1 cellular context compared by ENCODE assay signal in the genomic region with DNA sequence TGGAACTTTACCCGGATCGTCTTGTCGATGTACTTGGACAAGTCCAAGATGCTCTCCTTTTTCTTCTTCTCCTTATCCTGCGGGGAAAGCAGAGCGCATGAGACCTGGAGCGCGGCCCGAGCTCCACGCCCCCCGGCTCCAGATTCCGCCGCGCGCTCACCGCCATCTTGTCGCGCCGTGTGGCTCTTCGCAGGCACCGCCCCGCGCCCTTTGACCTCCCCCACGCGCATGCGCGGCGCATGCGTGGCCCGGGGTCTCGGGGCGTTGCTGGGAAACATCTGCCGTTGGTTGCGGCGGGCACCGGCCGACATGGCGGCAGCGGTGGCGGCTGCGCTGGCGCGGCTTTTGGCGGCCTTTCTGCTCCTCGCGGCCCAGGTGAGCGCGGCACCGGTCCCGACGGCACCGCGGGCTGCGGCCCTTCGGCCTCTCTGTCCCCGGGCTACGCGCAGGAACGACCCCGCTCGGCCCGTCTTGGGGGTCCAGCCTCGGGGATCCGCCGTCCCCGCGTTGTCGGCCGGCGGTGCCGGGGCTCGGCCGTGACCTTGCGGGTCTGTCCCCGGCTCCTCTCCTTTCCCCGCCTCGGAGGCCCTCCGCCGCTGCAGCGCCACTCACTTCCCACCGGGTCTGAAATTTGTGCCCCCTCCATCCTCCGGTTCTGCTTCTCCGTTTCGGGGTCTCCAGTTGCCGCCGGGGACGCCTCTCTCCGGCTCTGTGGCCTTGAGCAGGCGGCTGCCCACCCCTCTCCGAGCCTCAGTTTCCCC.
TF ChIP-seq lines count a peak whose summit lies in the region.

A gene (minus strand): TSS at position 186 of the 761 bp plus-strand sequence. CDS start 20 bp downstream, at position 166.
A gene with protein sequence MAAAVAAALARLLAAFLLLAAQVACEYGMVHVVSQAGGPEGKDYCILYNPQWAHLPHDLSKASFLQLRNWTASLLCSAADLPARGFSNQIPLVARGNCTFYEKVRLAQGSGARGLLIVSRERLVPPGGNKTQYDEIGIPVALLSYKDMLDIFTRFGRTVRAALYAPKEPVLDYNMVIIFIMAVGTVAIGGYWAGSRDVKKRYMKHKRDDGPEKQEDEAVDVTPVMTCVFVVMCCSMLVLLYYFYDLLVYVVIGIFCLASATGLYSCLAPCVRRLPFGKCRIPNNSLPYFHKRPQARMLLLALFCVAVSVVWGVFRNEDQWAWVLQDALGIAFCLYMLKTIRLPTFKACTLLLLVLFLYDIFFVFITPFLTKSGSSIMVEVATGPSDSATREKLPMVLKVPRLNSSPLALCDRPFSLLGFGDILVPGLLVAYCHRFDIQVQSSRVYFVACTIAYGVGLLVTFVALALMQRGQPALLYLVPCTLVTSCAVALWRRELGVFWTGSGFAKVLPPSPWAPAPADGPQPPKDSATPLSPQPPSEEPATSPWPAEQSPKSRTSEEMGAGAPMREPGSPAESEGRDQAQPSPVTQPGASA (plus strand): TSS at position 284 of the 761 bp plus-strand sequence. CDS start 26 bp downstream, at position 310.

TF ChIP-seq in HEK293, 187 proteins besides CTCF, POLR2A, EP300 and RAD21 (continued from another document and continues in another):
- TF ChIP-seq KLF16 (tag by site-specific recombination; IDR thresholded peaks at IDR 0.05): peak; percentile 25; the same call in 1 of the 2 replicates
- TF ChIP-seq, protein P1, sequence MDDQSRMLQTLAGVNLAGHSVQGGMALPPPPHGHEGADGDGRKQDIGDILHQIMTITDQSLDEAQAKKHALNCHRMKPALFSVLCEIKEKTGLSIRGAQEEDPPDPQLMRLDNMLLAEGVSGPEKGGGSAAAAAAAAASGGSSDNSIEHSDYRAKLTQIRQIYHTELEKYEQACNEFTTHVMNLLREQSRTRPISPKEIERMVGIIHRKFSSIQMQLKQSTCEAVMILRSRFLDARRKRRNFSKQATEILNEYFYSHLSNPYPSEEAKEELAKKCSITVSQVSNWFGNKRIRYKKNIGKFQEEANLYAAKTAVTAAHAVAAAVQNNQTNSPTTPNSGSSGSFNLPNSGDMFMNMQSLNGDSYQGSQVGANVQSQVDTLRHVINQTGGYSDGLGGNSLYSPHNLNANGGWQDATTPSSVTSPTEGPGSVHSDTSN (CRISPR knock-in tag; IDR thresholded peaks at IDR 0.05): peak; percentile 76
- no peak for TF ChIP-seq ZNF626 (tag by site-specific recombination; IDR thresholded peaks at IDR 0.05)
- no peak for TF ChIP-seq ZNF24 (tag by site-specific recombination; IDR thresholded peaks at IDR 0.05)
- TF ChIP-seq ZNF132 (tag by site-specific recombination; IDR thresholded peaks at IDR 0.05; ENCODE audit: borderline replicate concordance): no peak
- TF ChIP-seq KLF9 (tag by site-specific recombination; IDR thresholded peaks at IDR 0.05; ENCODE audit: low read depth): peak; percentile 91
- no peak for TF ChIP-seq ZNF610 (tag by site-specific recombination; IDR thresholded peaks at IDR 0.05; ENCODE audit: borderline replicate concordance)
- no peak for TF ChIP-seq ZFP41 (tag by site-specific recombination; IDR thresholded peaks at IDR 0.05; ENCODE audit: borderline replicate concordance)
- peak; percentile 88 for TF ChIP-seq SP3 (tag by site-specific recombination; IDR thresholded peaks at IDR 0.05)
- TF ChIP-seq, protein P2, sequence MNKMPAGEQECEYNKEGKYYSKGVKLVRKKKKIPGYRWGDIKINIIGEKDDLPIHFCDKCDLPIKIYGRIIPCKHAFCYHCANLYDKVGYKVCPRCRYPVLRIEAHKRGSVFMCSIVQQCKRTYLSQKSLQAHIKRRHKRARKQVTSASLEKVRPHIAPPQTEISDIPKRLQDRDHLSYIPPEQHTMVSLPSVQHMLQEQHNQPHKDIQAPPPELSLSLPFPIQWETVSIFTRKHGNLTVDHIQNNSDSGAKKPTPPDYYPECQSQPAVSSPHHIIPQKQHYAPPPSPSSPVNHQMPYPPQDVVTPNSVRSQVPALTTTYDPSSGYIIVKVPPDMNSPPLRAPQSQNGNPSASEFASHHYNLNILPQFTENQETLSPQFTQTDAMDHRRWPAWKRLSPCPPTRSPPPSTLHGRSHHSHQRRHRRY (tag by site-specific recombination; IDR thresholded peaks at IDR 0.05): no peak
- peak; percentile 63; the same call in 1 of the 2 replicates for TF ChIP-seq KLF8 (tag by site-specific recombination; IDR thresholded peaks at IDR 0.05)
- no peak for TF ChIP-seq ZNF747 (tag by site-specific recombination; IDR thresholded peaks at IDR 0.05)
- TF ChIP-seq ZNF677 (tag by site-specific recombination; IDR thresholded peaks at IDR 0.05): 0 out of 2 replicates have a peak, but pooled peaks have one; percentile 26
- TF ChIP-seq, protein P3, sequence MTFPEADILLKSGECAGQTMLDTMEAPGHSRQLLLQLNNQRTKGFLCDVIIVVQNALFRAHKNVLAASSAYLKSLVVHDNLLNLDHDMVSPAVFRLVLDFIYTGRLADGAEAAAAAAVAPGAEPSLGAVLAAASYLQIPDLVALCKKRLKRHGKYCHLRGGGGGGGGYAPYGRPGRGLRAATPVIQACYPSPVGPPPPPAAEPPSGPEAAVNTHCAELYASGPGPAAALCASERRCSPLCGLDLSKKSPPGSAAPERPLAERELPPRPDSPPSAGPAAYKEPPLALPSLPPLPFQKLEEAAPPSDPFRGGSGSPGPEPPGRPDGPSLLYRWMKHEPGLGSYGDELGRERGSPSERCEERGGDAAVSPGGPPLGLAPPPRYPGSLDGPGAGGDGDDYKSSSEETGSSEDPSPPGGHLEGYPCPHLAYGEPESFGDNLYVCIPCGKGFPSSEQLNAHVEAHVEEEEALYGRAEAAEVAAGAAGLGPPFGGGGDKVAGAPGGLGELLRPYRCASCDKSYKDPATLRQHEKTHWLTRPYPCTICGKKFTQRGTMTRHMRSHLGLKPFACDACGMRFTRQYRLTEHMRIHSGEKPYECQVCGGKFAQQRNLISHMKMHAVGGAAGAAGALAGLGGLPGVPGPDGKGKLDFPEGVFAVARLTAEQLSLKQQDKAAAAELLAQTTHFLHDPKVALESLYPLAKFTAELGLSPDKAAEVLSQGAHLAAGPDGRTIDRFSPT (tag by site-specific recombination; IDR thresholded peaks at IDR 0.05): peak; percentile 39; the same call in 1 of the 2 replicates
- 0 out of 2 replicates have a peak, but pooled peaks have one; percentile 9 for TF ChIP-seq ZNF335 (tag by site-specific recombination; conservative IDR thresholded peaks at IDR 0.05)
- TF ChIP-seq, protein P4, sequence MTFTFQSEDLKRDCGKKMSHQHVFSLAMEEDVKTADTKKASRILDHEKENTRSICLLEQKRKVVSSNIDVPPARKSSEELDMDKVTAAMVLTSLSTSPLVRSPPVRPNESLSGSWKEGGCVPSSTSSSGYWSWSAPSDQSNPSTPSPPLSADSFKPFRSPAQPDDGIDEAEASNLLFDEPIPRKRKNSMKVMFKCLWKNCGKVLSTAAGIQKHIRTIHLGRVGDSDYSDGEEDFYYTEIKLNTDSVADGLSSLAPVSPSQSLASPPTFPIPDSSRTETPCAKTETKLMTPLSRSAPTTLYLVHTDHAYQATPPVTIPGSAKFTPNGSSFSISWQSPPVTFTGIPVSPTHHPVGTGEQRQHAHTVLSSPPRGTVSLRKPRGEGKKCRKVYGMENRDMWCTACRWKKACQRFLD (tag by site-specific recombination; IDR thresholded peaks at IDR 0.05): no peak
- TF ChIP-seq, protein P5, sequence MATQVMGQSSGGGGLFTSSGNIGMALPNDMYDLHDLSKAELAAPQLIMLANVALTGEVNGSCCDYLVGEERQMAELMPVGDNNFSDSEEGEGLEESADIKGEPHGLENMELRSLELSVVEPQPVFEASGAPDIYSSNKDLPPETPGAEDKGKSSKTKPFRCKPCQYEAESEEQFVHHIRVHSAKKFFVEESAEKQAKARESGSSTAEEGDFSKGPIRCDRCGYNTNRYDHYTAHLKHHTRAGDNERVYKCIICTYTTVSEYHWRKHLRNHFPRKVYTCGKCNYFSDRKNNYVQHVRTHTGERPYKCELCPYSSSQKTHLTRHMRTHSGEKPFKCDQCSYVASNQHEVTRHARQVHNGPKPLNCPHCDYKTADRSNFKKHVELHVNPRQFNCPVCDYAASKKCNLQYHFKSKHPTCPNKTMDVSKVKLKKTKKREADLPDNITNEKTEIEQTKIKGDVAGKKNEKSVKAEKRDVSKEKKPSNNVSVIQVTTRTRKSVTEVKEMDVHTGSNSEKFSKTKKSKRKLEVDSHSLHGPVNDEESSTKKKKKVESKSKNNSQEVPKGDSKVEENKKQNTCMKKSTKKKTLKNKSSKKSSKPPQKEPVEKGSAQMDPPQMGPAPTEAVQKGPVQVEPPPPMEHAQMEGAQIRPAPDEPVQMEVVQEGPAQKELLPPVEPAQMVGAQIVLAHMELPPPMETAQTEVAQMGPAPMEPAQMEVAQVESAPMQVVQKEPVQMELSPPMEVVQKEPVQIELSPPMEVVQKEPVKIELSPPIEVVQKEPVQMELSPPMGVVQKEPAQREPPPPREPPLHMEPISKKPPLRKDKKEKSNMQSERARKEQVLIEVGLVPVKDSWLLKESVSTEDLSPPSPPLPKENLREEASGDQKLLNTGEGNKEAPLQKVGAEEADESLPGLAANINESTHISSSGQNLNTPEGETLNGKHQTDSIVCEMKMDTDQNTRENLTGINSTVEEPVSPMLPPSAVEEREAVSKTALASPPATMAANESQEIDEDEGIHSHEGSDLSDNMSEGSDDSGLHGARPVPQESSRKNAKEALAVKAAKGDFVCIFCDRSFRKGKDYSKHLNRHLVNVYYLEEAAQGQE (tag by site-specific recombination; IDR thresholded peaks at IDR 0.05): peak; percentile 9; the same call in 1 of the 2 replicates
- TF ChIP-seq ZNF366 (tag by site-specific recombination; conservative IDR thresholded peaks at IDR 0.05): no peak
- TF ChIP-seq, protein P6, sequence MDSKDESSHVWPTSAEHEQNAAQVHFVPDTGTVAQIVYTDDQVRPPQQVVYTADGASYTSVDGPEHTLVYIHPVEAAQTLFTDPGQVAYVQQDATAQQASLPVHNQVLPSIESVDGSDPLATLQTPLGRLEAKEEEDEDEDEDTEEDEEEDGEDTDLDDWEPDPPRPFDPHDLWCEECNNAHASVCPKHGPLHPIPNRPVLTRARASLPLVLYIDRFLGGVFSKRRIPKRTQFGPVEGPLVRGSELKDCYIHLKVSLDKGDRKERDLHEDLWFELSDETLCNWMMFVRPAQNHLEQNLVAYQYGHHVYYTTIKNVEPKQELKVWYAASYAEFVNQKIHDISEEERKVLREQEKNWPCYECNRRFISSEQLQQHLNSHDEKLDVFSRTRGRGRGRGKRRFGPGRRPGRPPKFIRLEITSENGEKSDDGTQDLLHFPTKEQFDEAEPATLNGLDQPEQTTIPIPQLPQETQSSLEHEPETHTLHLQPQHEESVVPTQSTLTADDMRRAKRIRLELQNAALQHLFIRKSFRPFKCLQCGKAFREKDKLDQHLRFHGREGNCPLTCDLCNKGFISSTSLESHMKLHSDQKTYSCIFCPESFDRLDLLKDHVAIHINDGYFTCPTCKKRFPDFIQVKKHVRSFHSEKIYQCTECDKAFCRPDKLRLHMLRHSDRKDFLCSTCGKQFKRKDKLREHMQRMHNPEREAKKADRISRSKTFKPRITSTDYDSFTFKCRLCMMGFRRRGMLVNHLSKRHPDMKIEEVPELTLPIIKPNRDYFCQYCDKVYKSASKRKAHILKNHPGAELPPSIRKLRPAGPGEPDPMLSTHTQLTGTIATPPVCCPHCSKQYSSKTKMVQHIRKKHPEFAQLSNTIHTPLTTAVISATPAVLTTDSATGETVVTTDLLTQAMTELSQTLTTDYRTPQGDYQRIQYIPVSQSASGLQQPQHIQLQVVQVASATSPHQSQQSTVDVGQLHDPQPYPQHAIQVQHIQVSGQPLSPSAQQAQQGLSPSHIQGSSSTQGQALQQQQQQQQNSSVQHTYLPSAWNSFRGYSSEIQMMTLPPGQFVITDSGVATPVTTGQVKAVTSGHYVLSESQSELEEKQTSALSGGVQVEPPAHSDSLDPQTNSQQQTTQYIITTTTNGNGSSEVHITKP (tag by site-specific recombination; IDR thresholded peaks at IDR 0.05): peak; percentile 6; the same call in 1 of the 2 replicates
- TF ChIP-seq, protein P7, sequence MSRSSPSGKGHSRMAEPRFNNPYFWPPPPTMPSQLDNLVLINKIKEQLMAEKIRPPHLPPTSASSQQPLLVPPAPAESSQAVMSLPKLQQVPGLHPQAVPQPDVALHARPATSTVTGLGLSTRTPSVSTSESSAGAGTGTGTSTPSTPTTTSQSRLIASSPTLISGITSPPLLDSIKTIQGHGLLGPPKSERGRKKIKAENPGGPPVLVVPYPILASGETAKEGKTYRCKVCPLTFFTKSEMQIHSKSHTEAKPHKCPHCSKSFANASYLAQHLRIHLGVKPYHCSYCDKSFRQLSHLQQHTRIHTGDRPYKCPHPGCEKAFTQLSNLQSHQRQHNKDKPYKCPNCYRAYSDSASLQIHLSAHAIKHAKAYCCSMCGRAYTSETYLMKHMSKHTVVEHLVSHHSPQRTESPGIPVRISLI (tag by site-specific recombination; IDR thresholded peaks at IDR 0.05): no peak
- TF ChIP-seq, protein P8, sequence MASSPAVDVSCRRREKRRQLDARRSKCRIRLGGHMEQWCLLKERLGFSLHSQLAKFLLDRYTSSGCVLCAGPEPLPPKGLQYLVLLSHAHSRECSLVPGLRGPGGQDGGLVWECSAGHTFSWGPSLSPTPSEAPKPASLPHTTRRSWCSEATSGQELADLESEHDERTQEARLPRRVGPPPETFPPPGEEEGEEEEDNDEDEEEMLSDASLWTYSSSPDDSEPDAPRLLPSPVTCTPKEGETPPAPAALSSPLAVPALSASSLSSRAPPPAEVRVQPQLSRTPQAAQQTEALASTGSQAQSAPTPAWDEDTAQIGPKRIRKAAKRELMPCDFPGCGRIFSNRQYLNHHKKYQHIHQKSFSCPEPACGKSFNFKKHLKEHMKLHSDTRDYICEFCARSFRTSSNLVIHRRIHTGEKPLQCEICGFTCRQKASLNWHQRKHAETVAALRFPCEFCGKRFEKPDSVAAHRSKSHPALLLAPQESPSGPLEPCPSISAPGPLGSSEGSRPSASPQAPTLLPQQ (tag by site-specific recombination; IDR thresholded peaks at IDR 0.05): 0 out of 2 replicates have a peak, but pooled peaks have one; percentile 25
- TF ChIP-seq, protein P9, sequence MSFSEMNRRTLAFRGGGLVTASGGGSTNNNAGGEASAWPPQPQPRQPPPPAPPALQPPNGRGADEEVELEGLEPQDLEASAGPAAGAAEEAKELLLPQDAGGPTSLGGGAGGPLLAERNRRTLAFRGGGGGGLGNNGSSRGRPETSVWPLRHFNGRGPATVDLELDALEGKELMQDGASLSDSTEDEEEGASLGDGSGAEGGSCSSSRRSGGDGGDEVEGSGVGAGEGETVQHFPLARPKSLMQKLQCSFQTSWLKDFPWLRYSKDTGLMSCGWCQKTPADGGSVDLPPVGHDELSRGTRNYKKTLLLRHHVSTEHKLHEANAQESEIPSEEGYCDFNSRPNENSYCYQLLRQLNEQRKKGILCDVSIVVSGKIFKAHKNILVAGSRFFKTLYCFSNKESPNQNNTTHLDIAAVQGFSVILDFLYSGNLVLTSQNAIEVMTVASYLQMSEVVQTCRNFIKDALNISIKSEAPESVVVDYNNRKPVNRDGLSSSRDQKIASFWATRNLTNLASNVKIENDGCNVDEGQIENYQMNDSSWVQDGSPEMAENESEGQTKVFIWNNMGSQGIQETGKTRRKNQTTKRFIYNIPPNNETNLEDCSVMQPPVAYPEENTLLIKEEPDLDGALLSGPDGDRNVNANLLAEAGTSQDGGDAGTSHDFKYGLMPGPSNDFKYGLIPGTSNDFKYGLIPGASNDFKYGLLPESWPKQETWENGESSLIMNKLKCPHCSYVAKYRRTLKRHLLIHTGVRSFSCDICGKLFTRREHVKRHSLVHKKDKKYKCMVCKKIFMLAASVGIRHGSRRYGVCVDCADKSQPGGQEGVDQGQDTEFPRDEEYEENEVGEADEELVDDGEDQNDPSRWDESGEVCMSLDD (tag by site-specific recombination; IDR thresholded peaks at IDR 0.05): 0 out of 2 replicates have a peak, but pooled peaks have one; percentile 3
- no peak for TF ChIP-seq ZNF23 (tag by site-specific recombination; IDR thresholded peaks at IDR 0.05; ENCODE audit: borderline replicate concordance)
